In the genomic region with DNA sequence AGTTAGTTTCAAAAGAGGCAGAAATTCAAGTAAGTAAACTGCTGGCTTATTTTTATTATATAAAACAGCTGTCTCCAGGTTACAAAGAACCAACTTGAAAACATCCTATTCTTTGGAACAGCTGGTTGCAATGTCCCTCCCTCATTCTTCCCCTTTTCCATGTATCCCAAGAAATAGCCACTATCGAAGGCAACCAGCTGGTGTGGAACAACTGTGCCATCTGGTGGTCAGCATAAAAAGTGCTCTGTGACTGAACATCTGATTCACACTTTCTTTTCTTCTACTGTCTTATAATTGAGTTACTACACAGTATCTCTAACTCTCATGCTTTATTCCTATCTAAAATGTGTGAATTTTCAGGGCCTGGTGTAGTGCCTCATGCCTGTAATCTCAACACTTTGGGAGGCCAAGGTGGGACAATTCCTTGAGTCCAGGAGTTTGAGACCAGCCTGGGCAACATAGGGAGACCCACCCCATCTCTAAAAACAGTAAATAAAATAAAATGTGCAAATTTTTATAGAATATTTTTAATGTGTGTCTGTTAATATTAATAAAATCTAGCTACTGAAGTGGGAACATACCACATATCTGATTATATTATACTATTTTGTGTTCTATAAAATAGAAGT, we compare ENCODE assay signal across 8 cellular contexts. TPM values are rescaled to one million over a fixed set of nuclear protein-coding genes. Genes with fewer than 3 reads are reported as not detected.
DNase-seq lines count a peak whose midpoint lies in the region; ATAC-seq and TF ChIP-seq lines count a peak whose summit lies in the region.

No MANE protein-coding gene starts in this region.

- peak; percentile 48 for DNase-seq in Caki2 (ENCODE audit: low read depth)
- peak; percentile 65 for DNase-seq in HFFc6
- DNase-seq in NCI-H526 treated with DMSO at 0.1 percent for 48 hours (lab: John Stamatoyannopoulos, UW) = peak; percentile 44
- peak; percentile 50 to 52 for DNase-seq in activated T-cell treated with anti-CD3 and anti-CD28 coated beads, Interleukin-2, amount 50 U/mL, for 72 hours
- DNase-seq in foreskin melanocyte = peak; percentile 61
- DNase-seq in omental fat pad (ENCODE audit: low spot score) = no peak

- no peaks in the 10 kb centered on the region for H3K36me3 Mint-ChIP-seq in HFFc6 (ENCODE audit: low read depth)
- H3K36me3 Mint-ChIP-seq in activated T-cell treated with anti-CD3 and anti-CD28 coated beads, Interleukin-2, amount 50 U/mL, for 72 hours (ENCODE audit: insufficient read depth in 2 of 2) = no peaks in the 10 kb centered on the region

- H3K4me1 Mint-ChIP-seq in HFFc6 (ENCODE audit: low read depth) = peaks cover 19% of the 10 kb centered on the region
- H3K4me1 Mint-ChIP-seq in activated T-cell treated with anti-CD3 and anti-CD28 coated beads, Interleukin-2, amount 50 U/mL, for 72 hours (ENCODE audit: low read depth) = peaks cover 13% of the 10 kb centered on the region

- ATAC-seq in activated T-cell treated with anti-CD3 and anti-CD28 coated beads, Interleukin-2, amount 50 U/mL, for 72 hours (replicated peaks in 1 of 2) = peak in 1 of 2 donors; percentile 58
- peak; percentile 69 for ATAC-seq in omental fat pad (ENCODE audit: low FRiP score)
- ATAC-seq in GM18511 (IDR thresholded peaks at IDR 0.05; ENCODE audit: unreplicated experiment) = no peak
- no peak for ATAC-seq in HG02885 (IDR thresholded peaks at IDR 0.05; ENCODE audit: poor library complexity, unreplicated experiment)

- H3K27ac Mint-ChIP-seq in HFFc6 = no peak overlapping the region
- no peak overlapping the region for H3K27ac Mint-ChIP-seq in activated T-cell treated with anti-CD3 and anti-CD28 coated beads, Interleukin-2, amount 50 U/mL, for 72 hours

- H3K4me3 Mint-ChIP-seq in HFFc6 = no peak overlapping the region
- no peak overlapping the region for H3K4me3 Mint-ChIP-seq in activated T-cell treated with anti-CD3 and anti-CD28 coated beads, Interleukin-2, amount 50 U/mL, for 72 hours

- H3K27me3 Mint-ChIP-seq in HFFc6 (ENCODE audit: insufficient read depth) = peaks cover 1% of the 10 kb centered on the region; the same call in 1 of the 2 replicates
- H3K27me3 Mint-ChIP-seq in activated T-cell treated with anti-CD3 and anti-CD28 coated beads, Interleukin-2, amount 50 U/mL, for 72 hours (ENCODE audit: low read depth) = no peaks in the 10 kb centered on the region

- TF ChIP-seq CTCF in HFFc6 (IDR thresholded peaks at IDR 0.05) (peak; percentile 97), omental fat pad (IDR thresholded peaks at IDR 0.05) (peak in 1 of 3 donors; percentile 63)

- H3K9me3 Mint-ChIP-seq in HFFc6 = no peaks in the 10 kb centered on the region
- H3K9me3 Mint-ChIP-seq in activated T-cell treated with anti-CD3 and anti-CD28 coated beads, Interleukin-2, amount 50 U/mL, for 72 hours = no peaks in the 10 kb centered on the region

- in situ Hi-C loops in Caki2 (cut with HindIII; ENCODE audit: low pct_unique_long_range_greater_than_20kb, low sequenced_read_pairs) = no loop called here

RNA-seq across cellular contexts. Expression of gene OSBPL11, which starts 9.6 kb away (rescaled TPM):
- total RNA-seq in Caki2 (2014; rRNA removed; shearing (Covaris generic); ENCODE audit: low replicate concordance) = 5.5 and 6.2 TPM in 2 replicates
- total RNA-seq in HFFc6 (2021; fragmentation: NEBNext Ultra II Directional; extraction: Animal tissue kit (Norgen Biotek cat#: 25700)) = 10 to 100 TPM in 5 of 6 experiments, 1 to 10 TPM in 1; 9.7 to 11.7 (median 10.6) TPM
- total RNA-seq in activated T-cell treated with anti-CD3 and anti-CD28 coated beads, Interleukin-2, amount 50 U/mL, for 72 hours = 10 to 100 TPM; 11.9 to 14.8 TPM
- 10 to 100 TPM; 12.2 to 19.5 (median 18.1) TPM for total RNA-seq in omental fat pad
